ENCODE assay signal across 19 cellular contexts in the genomic region with DNA sequence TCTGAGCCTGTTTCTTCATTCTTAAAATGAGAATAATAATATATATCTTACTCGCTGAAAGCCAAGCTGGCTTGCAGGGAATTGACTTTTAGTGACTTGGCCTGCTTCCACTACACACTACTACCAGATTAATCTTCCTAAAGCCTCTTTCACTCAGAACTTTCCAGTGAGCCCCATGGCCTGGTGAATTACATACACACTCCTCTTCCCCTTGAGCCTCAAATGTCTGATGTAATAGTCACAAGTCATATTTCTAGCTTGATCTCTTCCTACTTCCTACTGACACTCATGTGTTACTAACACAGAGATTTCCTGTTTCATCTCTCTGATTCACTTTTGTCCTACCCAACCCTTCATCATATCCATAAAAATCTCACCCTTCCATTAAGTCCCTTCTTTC.
DNase-seq lines count a peak whose midpoint lies in the region; ATAC-seq and TF ChIP-seq lines count a peak whose summit lies in the region.
"Had no signal": no experiment of that assay in that cellular context is flagged by ENCODE, and none has a peak within 500 bp of the region (broad histone marks: within the 10 kb centered on the region; RNA-seq: fewer than 3 reads in every experiment).

No MANE protein-coding gene starts in this region.

- TF ChIP-seq CTCF in OCI-LY3 (IDR thresholded peaks at IDR 0.05; ENCODE audit: low read depth, low read length) (no peak), natural killer cell (IDR thresholded peaks at IDR 0.05) (no peak)

- no peaks in the 10 kb centered on the region for H3K27me3 Mint-ChIP-seq in natural killer cell (ENCODE audit: low read depth in 2 of 2)

- H3K4me1 Mint-ChIP-seq in natural killer cell: no peaks in the 10 kb centered on the region
- H3K4me1 Mint-ChIP-seq: IgD-negative memory B cell had no signal

- intact Hi-C loops in natural killer cell (cut with micrococcal nuclease): no loop called here

- H3K9me3 Mint-ChIP-seq in natural killer cell: peaks cover 5 to 9% of the 10 kb centered on the region in 2 donors

- DNase-seq in COLO829 (ENCODE audit: low spot score): peak; percentile 15
- peak; percentile 64 for DNase-seq in dermis blood vessel endothelial cell
- peak; percentile 85 for DNase-seq in lung microvascular endothelial cell (ENCODE audit: low read depth in 2 of 2)
- DNase-seq in NCI-H2227 (lab: John Stamatoyannopoulos, UW; ENCODE audit: unreplicated experiment): no peak
- no peak for DNase-seq in natural killer cell
- no peak for DNase-seq in NCI-H2171 (lab: John Stamatoyannopoulos, UW)
- DNase-seq: ACHN; activated T-cell treated with anti-CD3 and anti-CD28 coated beads, Interleukin-2, amount 50 U/mL, for 48 hours; mesendoderm; NCI-H524 treated with DMSO at 0.1 percent for 48 hours; RPMI8226; small intestine; stimulated activated naive CD4-positive, alpha-beta T cell treated with Interleukin-2 at 50 U/mL for 16 hours; T-helper 9 cell had no signal

- H3K27ac ChIP-seq in OCI-LY3 (ENCODE audit: low read length): no peak overlapping the region
- H3K27ac ChIP-seq: esophagus muscularis mucosa, neutrophil had no signal

- ATAC-seq in natural killer cell: no peak
- no peak for ATAC-seq in GM19455 (IDR thresholded peaks at IDR 0.05; ENCODE audit: unreplicated experiment)

- H3K36me3 Mint-ChIP-seq in natural killer cell: no peaks in the 10 kb centered on the region
- H3K36me3 Mint-ChIP-seq: IgD-negative memory B cell had no signal

- no peaks in the 10 kb centered on the region for H3K79me2 ChIP-seq in OCI-LY3 (ENCODE audit: low read length)

- 0 out of 2 replicates have a peak, but pooled peaks cover 4% of the 10 kb centered on the region for H3K27me3 ChIP-seq in OCI-LY3 (ENCODE audit: low read depth, low read length)
- H3K27me3 ChIP-seq: esophagus muscularis mucosa, neutrophil had no signal

- H3K9me3 ChIP-seq in OCI-LY3 (ENCODE audit: insufficient read depth, low read length): no peaks in the 10 kb centered on the region
- H3K9me3 ChIP-seq: esophagus muscularis mucosa, neutrophil had no signal

- peak overlapping the region; percentile 69; the same call in 1 of the 2 replicates for H2AFZ ChIP-seq in OCI-LY3 (ENCODE audit: low read depth, low read length)

- H3K4me1 ChIP-seq in OCI-LY3 (ENCODE audit: low read length): no peaks in the 10 kb centered on the region
- H3K4me1 ChIP-seq: esophagus muscularis mucosa had no signal

- H3K36me3 ChIP-seq in OCI-LY3 (replicated peaks; ENCODE audit: low read depth, low read length): no peaks in the 10 kb centered on the region
- H3K36me3 ChIP-seq: esophagus muscularis mucosa, neutrophil had no signal

- no peak overlapping the region for H3K27ac Mint-ChIP-seq in natural killer cell
- H3K27ac Mint-ChIP-seq: IgD-negative memory B cell had no signal

- H3K4me3 Mint-ChIP-seq in natural killer cell: no peak overlapping the region
- H3K4me3 Mint-ChIP-seq: IgD-negative memory B cell had no signal

- H4K20me1 ChIP-seq in OCI-LY3 (ENCODE audit: insufficient read depth, low read length): no peaks in the 10 kb centered on the region

- no peak overlapping the region for H3K9ac ChIP-seq in OCI-LY3 (ENCODE audit: low read length)

- no peak overlapping the region for H3K4me3 ChIP-seq in OCI-LY3 (ENCODE audit: low read length)
- H3K4me3 ChIP-seq: esophagus muscularis mucosa had no signal

- no peak overlapping the region for H3K4me2 ChIP-seq in OCI-LY3 (ENCODE audit: low read length)

Comparison
In these comparisons a context has a peak if more than half of its experiments do, and no peak if none do; other contexts are left out.
1. DNase-seq: peak in COLO829 (single experiment), dermis blood vessel endothelial cell (single experiment) and lung microvascular endothelial cell (2 of 2); none in NCI-H2227 (single experiment), natural killer cell (single experiment) and NCI-H2171 (single experiment).